32 cellular contexts compared by ENCODE assay signal in genomic region chr14:76615331-76615730, GRCh38.
"Had no signal": no experiment of that assay in that cellular context is flagged by ENCODE, and none has a peak within 500 bp of the region (broad histone marks: within the 10 kb centered on the region; RNA-seq: fewer than 3 reads in every experiment).

No MANE protein-coding gene starts in this region.

- H3K27ac ChIP-seq: adrenal gland, body of pancreas, breast epithelium, PC-9, SJCRH30, SK-N-MC had no signal

- H3K36me3 ChIP-seq: adrenal gland, breast epithelium, SJCRH30 had no signal

- H3K4me3 ChIP-seq: adrenal gland, body of pancreas, breast epithelium, PC-9, SJCRH30, SK-N-MC had no signal

- DNase-seq: activated CD4-positive, alpha-beta T cell treated with anti-CD3 and anti-CD28 coated beads for 36 hours; activated CD4-positive, alpha-beta T cell treated with anti-CD3 and anti-CD28 coated beads, Interleukin-2, amount 10 ng/mL, durations not matched to agents 7 days and 5 days; activated CD4-positive, alpha-beta T cell treated with anti-CD3 and anti-CD28 coated beads, Interleukin-2, amount 50 U/mL, for 48 hours; activated CD8-positive, alpha-beta memory T cell treated with anti-CD3 and anti-CD28 coated beads, Interleukin-2, amount 50 U/mL, for 4 hours; activated CD8-positive, alpha-beta T cell treated with anti-CD3 and anti-CD28 coated beads, Interleukin-2, amount 10 ng/mL, durations not matched to agents 7 days and 5 days; activated gamma-delta T cell treated with Interleukin-2 at 50 U/mL for 16 hours; activated naive CD4-positive, alpha-beta T cell treated with anti-CD3 and anti-CD28 coated beads for 36 hours; activated T-cell treated with anti-CD3 and anti-CD28 coated beads for 4 hours; activated T-cell treated with anti-CD3 and anti-CD28 coated beads, Interleukin-2, amount 50 U/mL, for 4 hours; adrenal gland; body of pancreas; central memory CD4-positive, alpha-beta T cell; Kasumi-1; KG1; MM.1S; MV-4-11; NCI-H1092; NCI-H1436 treated with DMSO at 0.1 percent for 48 hours; NCI-H1694 treated with DMSO at 0.1 percent for 48 hours; NCI-H2029; NCI-H510A; NCI-H526; NCI-H748 treated with DMSO at 0.1 percent for 48 hours; NK-92 treated with Interleukin-12 subunit alpha and Interleukin-12 subunit beta, amount 100 ng/mL, for 24 hours; PC-9; SHP77; SJCRH30 had no signal

- H2AFZ ChIP-seq: PC-9 had no signal

- H3K4me1 ChIP-seq: adrenal gland, body of pancreas, breast epithelium, SJCRH30 had no signal

- H3K27me3 ChIP-seq: adrenal gland, body of pancreas, breast epithelium, SJCRH30 had no signal

- FAIRE-seq: astrocyte, RCC 7860, TTC549 had no signal

- H3K4me2 ChIP-seq: PC-9 had no signal
